ENCODE assay signal across 23 cellular contexts in the genomic region with DNA sequence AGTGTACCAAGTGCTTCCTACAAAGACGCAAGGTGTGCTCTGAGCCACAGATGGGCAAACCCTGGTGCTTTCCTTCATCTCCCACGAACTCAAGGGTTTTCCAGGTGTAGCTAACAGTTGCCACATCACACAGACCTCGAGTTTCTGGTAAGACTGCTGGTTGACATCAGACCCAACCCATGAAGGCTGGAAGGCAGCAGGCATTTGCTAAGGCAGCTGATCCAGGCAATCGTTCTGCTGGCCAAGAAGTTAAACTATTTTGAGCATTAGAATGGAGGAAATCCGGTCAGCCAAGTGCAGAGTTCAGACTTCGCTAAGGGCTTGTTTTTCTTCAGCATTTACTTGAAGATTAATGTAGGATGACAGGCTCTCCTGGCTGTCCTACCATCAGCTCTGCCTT. TPM values are rescaled to one million over a fixed set of nuclear protein-coding genes. Genes with fewer than 3 reads are reported as not detected.
DNase-seq lines count a peak whose midpoint lies in the region; ATAC-seq, FAIRE-seq and TF ChIP-seq lines count a peak whose summit lies in the region.
"Had no signal": no experiment of that assay in that cellular context is flagged by ENCODE, and none has a peak within 500 bp of the region (broad histone marks: within the 10 kb centered on the region; RNA-seq: fewer than 3 reads in every experiment).

No MANE protein-coding gene starts in this region.

- peaks cover 3% of the 10 kb centered on the region for H3K4me1 Mint-ChIP-seq in activated CD4-positive, alpha-beta T cell treated with anti-CD3 and anti-CD28 coated beads, Interleukin-2, amount 10 ng/mL, durations not matched to agents 7 days and 5 days
- peaks cover 5% of the 10 kb centered on the region for H3K4me1 Mint-ChIP-seq in activated CD4-positive, alpha-beta T cell treated with anti-CD3 and anti-CD28 coated beads, Interleukin-2, amount 10 ng/mL, durations not matched to agents 24 days and 14 days

- TF ChIP-seq CTCF in DND-41 (IDR thresholded peaks at IDR 0.05; ENCODE audit: borderline replicate concordance, extremely low read depth, low read length, poor library complexity, severe bottlenecking) (no peak), sigmoid colon (IDR thresholded peaks at IDR 0.05) (no peak)

- no peak overlapping the region for H3K4me3 Mint-ChIP-seq in activated CD4-positive, alpha-beta T cell treated with anti-CD3 and anti-CD28 coated beads, Interleukin-2, amount 10 ng/mL, durations not matched to agents 7 days and 5 days
- H3K4me3 Mint-ChIP-seq in activated CD4-positive, alpha-beta T cell treated with anti-CD3 and anti-CD28 coated beads, Interleukin-2, amount 10 ng/mL, durations not matched to agents 24 days and 14 days: no peak overlapping the region
- H3K4me3 Mint-ChIP-seq: IgD-negative memory B cell had no signal

- H3K4me3 ChIP-seq in DND-41 (ENCODE audit: low read depth in 1 of 2, low read length in 2 of 2): no peak overlapping the region
- no peak overlapping the region for H3K4me3 ChIP-seq in sigmoid colon
- H3K4me3 ChIP-seq: Peyer's patch had no signal

- H2AFZ ChIP-seq in DND-41 (ENCODE audit: low read depth, low read length): no peak overlapping the region

- H4K20me1 ChIP-seq in DND-41 (ENCODE audit: insufficient read depth, low read length): peaks cover 74% of the 10 kb centered on the region

- H3K27me3 ChIP-seq in DND-41 (ENCODE audit: insufficient read depth, low read length, poor library complexity) (no peaks in the 10 kb centered on the region), sigmoid colon (no peaks in the 10 kb centered on the region)
- H3K27me3 ChIP-seq: Peyer's patch had no signal

- in situ Hi-C loops in KBM-7 (cut with MboI; ENCODE audit: low pct_unique_long_range_greater_than_20kb, low sequenced_read_pairs): loop anchor here (25.0 kb wide), 1 partner anchor 205 kb away; no protein-coding TSS in a partner anchor

- no peaks in the 10 kb centered on the region for H3K9me3 Mint-ChIP-seq in activated CD4-positive, alpha-beta T cell treated with anti-CD3 and anti-CD28 coated beads, Interleukin-2, amount 10 ng/mL, durations not matched to agents 7 days and 5 days
- H3K9me3 Mint-ChIP-seq in activated CD4-positive, alpha-beta T cell treated with anti-CD3 and anti-CD28 coated beads, Interleukin-2, amount 10 ng/mL, durations not matched to agents 24 days and 14 days: no peaks in the 10 kb centered on the region
- H3K9me3 Mint-ChIP-seq: IgD-negative memory B cell had no signal

- no peak overlapping the region for H3K9ac ChIP-seq in DND-41 (ENCODE audit: low read depth, low read length)

- ATAC-seq in DND-41 (ENCODE audit: insufficient read depth, low read depth) (peak; percentile 27; the same call in 1 of the 3 replicates), esophagus mucosa (peak; percentile 19), GM21423 (IDR thresholded peaks at IDR 0.05; ENCODE audit: unreplicated experiment) (no peak)
- ATAC-seq: Right ventricle myocardium inferior had no signal

- 76 to 78% methylated on average over 6 of the region's 6 CpGs for WGBS in sigmoid colon, 2 donors

- H3K27ac ChIP-seq in DND-41 (ENCODE audit: low read length): no peak overlapping the region
- H3K27ac ChIP-seq in sigmoid colon: no peak overlapping the region
- H3K27ac ChIP-seq: 22Rv1, C4-2B, Peyer's patch had no signal

- peaks cover 25% of the 10 kb centered on the region for H3K79me2 ChIP-seq in DND-41 (ENCODE audit: insufficient read depth, low read length)

- no peaks in the 10 kb centered on the region for H3K9me3 ChIP-seq in DND-41 (ENCODE audit: insufficient read depth, low read length, severe bottlenecking)
- H3K9me3 ChIP-seq in sigmoid colon: no peaks in the 10 kb centered on the region
- H3K9me3 ChIP-seq: Peyer's patch had no signal

- POLR2A ChIA-PET in activated CD4-positive, alpha-beta T cell treated with anti-CD3 and anti-CD28 coated beads, Interleukin-2, amount 10 ng/mL, durations not matched to agents 7 days and 5 days (lab: Charles Lee): no interaction called here

- H3K27me3 Mint-ChIP-seq in activated CD4-positive, alpha-beta T cell treated with anti-CD3 and anti-CD28 coated beads, Interleukin-2, amount 10 ng/mL, durations not matched to agents 7 days and 5 days: no peaks in the 10 kb centered on the region
- no peaks in the 10 kb centered on the region for H3K27me3 Mint-ChIP-seq in activated CD4-positive, alpha-beta T cell treated with anti-CD3 and anti-CD28 coated beads, Interleukin-2, amount 10 ng/mL, durations not matched to agents 24 days and 14 days
- H3K27me3 Mint-ChIP-seq: IgD-negative memory B cell had no signal

- H3K4me2 ChIP-seq in DND-41 (ENCODE audit: insufficient read depth, low read length): no peak overlapping the region

- intact Hi-C loops in activated CD4-positive, alpha-beta T cell treated with anti-CD3 and anti-CD28 coated beads, Interleukin-2, amount 10 ng/mL, durations not matched to agents 24 days and 14 days (cut with micrococcal nuclease): loop anchor here (10.0 kb wide), 1 partner anchor 412 kb away; no protein-coding TSS in a partner anchor
- intact Hi-C loops in sigmoid colon (cut with DNase I): loop anchor here (10.0 kb wide), 1 partner anchor 412 kb away; no protein-coding TSS in a partner anchor

- peaks cover 84% of the 10 kb centered on the region for H3K36me3 ChIP-seq in DND-41 (ENCODE audit: insufficient read depth, low read length)
- H3K36me3 ChIP-seq in sigmoid colon: peaks cover 13 to 71% (median 39%) of the 10 kb centered on the region in 4 donors

- H3K36me3 Mint-ChIP-seq in activated CD4-positive, alpha-beta T cell treated with anti-CD3 and anti-CD28 coated beads, Interleukin-2, amount 10 ng/mL, durations not matched to agents 7 days and 5 days (ENCODE audit: low read depth): peaks cover 25% of the 10 kb centered on the region
- peaks cover 30% of the 10 kb centered on the region for H3K36me3 Mint-ChIP-seq in activated CD4-positive, alpha-beta T cell treated with anti-CD3 and anti-CD28 coated beads, Interleukin-2, amount 10 ng/mL, durations not matched to agents 24 days and 14 days (ENCODE audit: low read depth)

- no peak for TF ChIP-seq EP300 in sigmoid colon (IDR thresholded peaks at IDR 0.05)

- CTCF ChIA-PET in activated CD4-positive, alpha-beta T cell treated with anti-CD3 and anti-CD28 coated beads, Interleukin-2, amount 10 ng/mL, durations not matched to agents 7 days and 5 days (lab: Charles Lee): interaction anchor here (0.6 kb wide), 1 partner anchor 966 kb away, joined by 4 read pairs; no protein-coding TSS in a partner anchor

- no peak for DNase-seq in activated CD4-positive, alpha-beta T cell treated with anti-CD3 and anti-CD28 coated beads, Interleukin-2, amount 10 ng/mL, durations not matched to agents 7 days and 5 days
- DNase-seq in activated CD4-positive, alpha-beta T cell treated with anti-CD3 and anti-CD28 coated beads, Interleukin-2, amount 10 ng/mL, durations not matched to agents 24 days and 14 days: no peak
- DNase-seq in DND-41 (peak; percentile 18), sigmoid colon (peak; percentile 11), KBM-7 (no peak), GM12892 (ENCODE audit: insufficient read length) (no peak)
- DNase-seq: AML-193, DMS79, HCEC 1CT, MM.1S, NCI-H1092 treated with DMSO at 0.1 percent for 48 hours, NCI-H146, NCI-H2029 treated with DMSO at 0.1 percent for 48 hours, NCI-H2171, NCI-H69 had no signal

- peak overlapping the region; percentile 25 for H3K27ac Mint-ChIP-seq in activated CD4-positive, alpha-beta T cell treated with anti-CD3 and anti-CD28 coated beads, Interleukin-2, amount 10 ng/mL, durations not matched to agents 7 days and 5 days
- H3K27ac Mint-ChIP-seq in activated CD4-positive, alpha-beta T cell treated with anti-CD3 and anti-CD28 coated beads, Interleukin-2, amount 10 ng/mL, durations not matched to agents 24 days and 14 days: no peak overlapping the region
- H3K27ac Mint-ChIP-seq: IgD-negative memory B cell had no signal

- H3K4me1 ChIP-seq in DND-41 (ENCODE audit: insufficient read depth, low read length) (no peaks in the 10 kb centered on the region), sigmoid colon (peaks cover 0 to 11% (median 5%) of the 10 kb centered on the region in 4 donors)
- H3K4me1 ChIP-seq: Peyer's patch had no signal

- FAIRE-seq in GM12892 (lab: Jason Lieb, UNC): no peak
- FAIRE-seq: HTR-8/SVneo had no signal

- TF ChIP-seq POLR2A in sigmoid colon (IDR thresholded peaks at IDR 0.05) (no peak), GM12892 (IDR thresholded peaks at IDR 0.05; ENCODE audit: low read depth, low read length) (no peak)

RNA-seq across cellular contexts. Expression of a gene that starts 11.5 kb away (rescaled TPM):
- under 1 TPM; 0.67 to 0.84 TPM for total RNA-seq in activated CD4-positive, alpha-beta T cell treated with anti-CD3 and anti-CD28 coated beads, Interleukin-2, amount 10 ng/mL, durations not matched to agents 7 days and 5 days
- 0.56 and 0.64 TPM in 2 replicates for total RNA-seq in activated CD4-positive, alpha-beta T cell treated with anti-CD3 and anti-CD28 coated beads, Interleukin-2, amount 10 ng/mL, durations not matched to agents 24 days and 14 days
- total RNA-seq in esophagus mucosa (72.2 TPM), sigmoid colon (under 1 TPM; 0.36 to 0.95 (median 0.74) TPM)
- polyA plus RNA-seq in sigmoid colon: 1 to 10 TPM in 2 of 3 donors, under 1 TPM in 1; 0.60 to 5.8 (median 5.0) TPM
- polyA plus RNA-seq in GM12892 (2012; ENCODE audit: missing spikeins): 0.38 TPM

RNA-seq across cellular contexts. Expression of a gene that starts 15.5 kb away (rescaled TPM):
- total RNA-seq in activated CD4-positive, alpha-beta T cell treated with anti-CD3 and anti-CD28 coated beads, Interleukin-2, amount 10 ng/mL, durations not matched to agents 7 days and 5 days: 100 to 1,000 TPM; 132 to 165 TPM
- total RNA-seq in activated CD4-positive, alpha-beta T cell treated with anti-CD3 and anti-CD28 coated beads, Interleukin-2, amount 10 ng/mL, durations not matched to agents 24 days and 14 days: 124 and 138 TPM in 2 replicates
- 89.6 TPM for total RNA-seq in esophagus mucosa
- 10 to 100 TPM; 46.3 to 79.2 (median 55.5) TPM for total RNA-seq in sigmoid colon
- 10 to 100 TPM; 61.9 to 77.0 (median 72.4) TPM for polyA plus RNA-seq in sigmoid colon
- 73.6 TPM for polyA plus RNA-seq in GM12892 (2012; ENCODE audit: missing spikeins)

RNA-seq across cellular contexts. Expression of a gene that starts 15.5 kb away (rescaled TPM):
- total RNA-seq in activated CD4-positive, alpha-beta T cell treated with anti-CD3 and anti-CD28 coated beads, Interleukin-2, amount 10 ng/mL, durations not matched to agents 7 days and 5 days: 10 to 100 TPM; 51.8 to 53.2 TPM
- 126 and 131 TPM in 2 replicates for total RNA-seq in activated CD4-positive, alpha-beta T cell treated with anti-CD3 and anti-CD28 coated beads, Interleukin-2, amount 10 ng/mL, durations not matched to agents 24 days and 14 days
- 30.2 TPM for total RNA-seq in esophagus mucosa
- 10 to 100 TPM; 24.6 to 37.5 (median 27.8) TPM for total RNA-seq in sigmoid colon
- 10 to 100 TPM in 2 of 3 donors, 1 to 10 TPM in 1; 9.5 to 23.7 (median 13.8) TPM for polyA plus RNA-seq in sigmoid colon
- polyA plus RNA-seq in GM12892 (2012; ENCODE audit: missing spikeins): 48.5 TPM

Comparison
In these comparisons a context has a peak if more than half of its experiments do, and no peak if none do; other contexts are left out.
1. DNase-seq: peak in DND-41 (single experiment) and sigmoid colon (single experiment); none in activated CD4-positive, alpha-beta T cell treated with anti-CD3 and anti-CD28 coated beads, Interleukin-2, amount 10 ng/mL, durations not matched to agents 7 days and 5 days (single experiment), activated CD4-positive, alpha-beta T cell treated with anti-CD3 and anti-CD28 coated beads, Interleukin-2, amount 10 ng/mL, durations not matched to agents 24 days and 14 days (single experiment), KBM-7 (single experiment) and GM12892 (single experiment).
2. RNA of a gene that starts 11.5 kb away (total RNA-seq): 72.2 TPM in esophagus mucosa (single experiment); 0.67 to 0.84 TPM in activated CD4-positive, alpha-beta T cell treated with anti-CD3 and anti-CD28 coated beads, Interleukin-2, amount 10 ng/mL, durations not matched to agents 7 days and 5 days, 0.36 to 0.95 TPM in sigmoid colon and 0.56 to 0.64 TPM in activated CD4-positive, alpha-beta T cell treated with anti-CD3 and anti-CD28 coated beads, Interleukin-2, amount 10 ng/mL, durations not matched to agents 24 days and 14 days; every median in the first group is over 10 times any median in the second.